In the genomic region with DNA sequence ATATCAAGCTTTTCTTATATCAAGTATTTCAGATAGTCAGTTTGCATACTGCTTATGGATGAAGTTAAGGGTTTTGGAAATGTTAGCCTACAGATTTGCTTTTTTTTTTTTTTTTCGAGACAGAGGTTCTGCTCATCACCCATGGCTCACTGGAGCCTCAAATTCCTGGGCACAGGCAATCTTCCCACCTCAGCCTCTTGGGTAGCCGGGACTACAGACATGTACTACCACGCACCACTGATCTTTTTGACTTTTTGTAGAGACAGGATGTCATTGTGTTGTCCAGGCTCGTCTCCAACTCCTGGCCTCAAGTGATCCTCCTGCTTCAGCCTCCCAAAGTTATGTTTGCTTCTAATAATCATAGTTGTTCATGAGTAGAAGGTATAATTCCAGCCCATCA, we compare ENCODE assay signal across 14 cellular contexts.
"Had no signal": no experiment of that assay in that cellular context is flagged by ENCODE, and none has a peak within 500 bp of the region (broad histone marks: within the 10 kb centered on the region; RNA-seq: fewer than 3 reads in every experiment).

No MANE protein-coding gene starts in this region.

- H3K27ac Mint-ChIP-seq: activated naive CD8-positive, alpha-beta T cell treated with anti-CD3 and anti-CD28 coated beads for 36 hours; activated T-helper 1 cell treated with anti-CD3 and anti-CD28 coated beads, Interleukin-12 subunit alpha, Interleukin-12 subunit beta, Interleukin-2, Interleukin-4 antibody, amounts not matched to agents 30 ng/mL and 10 ng/mL and 1 ng/mL, durations not matched to agents 14 hours and 24 hours and 36 hours had no signal

- H3K36me3 Mint-ChIP-seq: activated naive CD8-positive, alpha-beta T cell treated with anti-CD3 and anti-CD28 coated beads for 36 hours had no signal

- H3K4me3 Mint-ChIP-seq: activated naive CD8-positive, alpha-beta T cell treated with anti-CD3 and anti-CD28 coated beads for 36 hours; activated T-helper 1 cell treated with anti-CD3 and anti-CD28 coated beads, Interleukin-12 subunit alpha, Interleukin-12 subunit beta, Interleukin-2, Interleukin-4 antibody, amounts not matched to agents 30 ng/mL and 10 ng/mL and 1 ng/mL, durations not matched to agents 14 hours and 24 hours and 36 hours; neural crest cell had no signal

- H3K36me3 ChIP-seq: colonic mucosa, pancreas, sigmoid colon, spleen, thoracic aorta had no signal

- H3K9me3 ChIP-seq: body of pancreas, colonic mucosa, pancreas, sigmoid colon, spleen had no signal

- H3K9me3 Mint-ChIP-seq: activated naive CD8-positive, alpha-beta T cell treated with anti-CD3 and anti-CD28 coated beads for 36 hours; activated T-helper 1 cell treated with anti-CD3 and anti-CD28 coated beads, Interleukin-12 subunit alpha, Interleukin-12 subunit beta, Interleukin-2, Interleukin-4 antibody, amounts not matched to agents 30 ng/mL and 10 ng/mL and 1 ng/mL, durations not matched to agents 14 hours and 24 hours and 36 hours; neural crest cell had no signal

- FAIRE-seq: pancreas had no signal

- H3K4me3 ChIP-seq: body of pancreas, colonic mucosa, pancreas, sigmoid colon, thoracic aorta had no signal

- H3K27ac ChIP-seq: body of pancreas, colonic mucosa, foreskin keratinocyte, pancreas, sigmoid colon, spleen, thoracic aorta had no signal

- H3K4me1 Mint-ChIP-seq: activated naive CD8-positive, alpha-beta T cell treated with anti-CD3 and anti-CD28 coated beads for 36 hours had no signal

- ATAC-seq: activated CD4-positive, CD25-positive, alpha-beta regulatory T cell treated with anti-CD3 and anti-CD28 coated beads, Interleukin-2, amount 50 U/mL, for 24 hours; body of pancreas; foreskin keratinocyte; pancreas had no signal

- H3K27me3 ChIP-seq: body of pancreas, colonic mucosa, foreskin keratinocyte, pancreas, sigmoid colon, spleen had no signal

- DNase-seq: activated CD4-positive, alpha-beta T cell treated with anti-CD3 and anti-CD28 coated beads, Interleukin-2, amount 50 U/mL, for 1 hour; activated naive CD8-positive, alpha-beta T cell treated with anti-CD3 and anti-CD28 coated beads for 36 hours; amygdala; body of pancreas; central memory CD4-positive, alpha-beta T cell; colonic mucosa; pancreas; sigmoid colon; spleen had no signal

- H3K27me3 Mint-ChIP-seq: activated naive CD8-positive, alpha-beta T cell treated with anti-CD3 and anti-CD28 coated beads for 36 hours had no signal

- H3K4me1 ChIP-seq: body of pancreas, colonic mucosa, pancreas had no signal
